Comparison of ENCODE assay signal across 12 cellular contexts in the genomic region with DNA sequence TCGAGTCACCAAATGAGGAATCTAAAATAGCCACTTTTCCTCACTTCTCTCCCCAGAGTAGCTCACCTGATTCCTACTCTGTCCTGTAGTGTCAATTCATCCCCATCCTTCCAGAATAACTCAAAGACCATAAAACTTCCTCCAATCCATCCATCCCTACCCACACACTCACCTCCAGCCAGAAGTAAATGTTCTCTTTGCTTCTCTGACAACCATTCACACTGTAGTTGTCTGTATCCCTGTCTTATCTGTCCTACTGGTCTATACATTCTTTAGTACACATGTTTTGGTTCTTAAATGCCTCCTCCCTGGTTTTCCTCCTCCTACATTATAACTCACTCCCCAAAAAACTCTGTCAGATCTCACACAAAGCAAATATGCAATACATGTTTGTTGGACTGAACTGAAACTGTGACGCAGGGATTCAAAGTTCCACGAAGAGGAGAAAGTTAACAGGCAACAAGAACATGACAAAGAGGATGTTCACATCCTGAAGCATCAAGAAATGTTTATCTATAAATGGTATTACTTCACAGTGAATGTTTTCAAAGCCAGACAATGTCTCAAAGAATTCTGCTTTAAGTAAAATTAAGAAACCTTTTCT. TPM values are rescaled to one million over a fixed set of nuclear protein-coding genes. Genes with fewer than 3 reads are reported as not detected.
DNase-seq lines count a peak whose midpoint lies in the region; ATAC-seq and TF ChIP-seq lines count a peak whose summit lies in the region.
"Had no signal": no experiment of that assay in that cellular context is flagged by ENCODE, and none has a peak within 500 bp of the region (broad histone marks: within the 10 kb centered on the region; RNA-seq: fewer than 3 reads in every experiment).

No MANE protein-coding gene starts in this region.

- ATAC-seq in activated CD4-positive, CD25-positive, alpha-beta regulatory T cell treated with anti-CD3 and anti-CD28 coated beads, Interleukin-2, amount 50 U/mL, for 24 hours: peak; percentile 2 to 4
- ATAC-seq in T-helper 17 cell: peak; percentile 19
- peak; percentile 48 for ATAC-seq in stimulated activated effector memory CD8-positive, alpha-beta T cell treated with anti-CD3 and anti-CD28 coated beads, Interleukin-12 subunit alpha, Interleukin-12 subunit beta, amount 100 ng/mL, for 72 hours
- no peak for ATAC-seq in HG02973 (IDR thresholded peaks at IDR 0.05; ENCODE audit: unreplicated experiment)
- ATAC-seq: GM23338 had no signal

- H3K4me3 Mint-ChIP-seq in T-helper 17 cell (no peak overlapping the region), immature natural killer cell (no peak overlapping the region)
- no peak overlapping the region for H3K4me3 Mint-ChIP-seq in stimulated activated effector memory CD8-positive, alpha-beta T cell treated with anti-CD3 and anti-CD28 coated beads, Interleukin-12 subunit alpha, Interleukin-12 subunit beta, amount 100 ng/mL, for 72 hours
- H3K4me3 Mint-ChIP-seq: GM23338 had no signal

- peaks cover 28% of the 10 kb centered on the region for H3K4me1 Mint-ChIP-seq in T-helper 17 cell
- peaks cover 20% of the 10 kb centered on the region for H3K4me1 Mint-ChIP-seq in stimulated activated effector memory CD8-positive, alpha-beta T cell treated with anti-CD3 and anti-CD28 coated beads, Interleukin-12 subunit alpha, Interleukin-12 subunit beta, amount 100 ng/mL, for 72 hours
- H3K4me1 Mint-ChIP-seq in immature natural killer cell: peaks cover 23 to 30% of the 10 kb centered on the region in 2 donors

- DNase-seq in activated CD4-positive, CD25-positive, alpha-beta regulatory T cell (lab: John Stamatoyannopoulos, UW): no peak
- no peak for DNase-seq in T-helper 17 cell
- peak; percentile 76 to 80 for DNase-seq in foreskin fibroblast
- peak in 1 of 2 donors; percentile 50 for DNase-seq in stimulated activated effector memory CD8-positive, alpha-beta T cell treated with anti-CD3 and anti-CD28 coated beads, Interleukin-12 subunit alpha, Interleukin-12 subunit beta, amount 100 ng/mL, for 72 hours (ENCODE audit: low spot score in 2 of 2)
- DNase-seq in NCI-H1092 (lab: John Stamatoyannopoulos, UW): no peak
- no peak for DNase-seq in immature natural killer cell
- DNase-seq: ACHN, posterior cingulate gyrus, T1000 had no signal

- H3K4me3 ChIP-seq in foreskin fibroblast (ENCODE audit: low read depth in 1 of 2, low read length in 2 of 2): peak overlapping the region in 1 of 2 donors; percentile 9
- H3K4me3 ChIP-seq: GM23338 had no signal

- H3K9me3 Mint-ChIP-seq in stimulated activated effector memory CD8-positive, alpha-beta T cell treated with anti-CD3 and anti-CD28 coated beads, Interleukin-12 subunit alpha, Interleukin-12 subunit beta, amount 100 ng/mL, for 72 hours: no peaks in the 10 kb centered on the region
- no peaks in the 10 kb centered on the region for H3K9me3 Mint-ChIP-seq in immature natural killer cell
- H3K9me3 Mint-ChIP-seq: GM23338 had no signal

- peaks cover 1% of the 10 kb centered on the region for H3K36me3 Mint-ChIP-seq in T-helper 17 cell (ENCODE audit: low read depth)
- peaks cover 1% of the 10 kb centered on the region for H3K36me3 Mint-ChIP-seq in stimulated activated effector memory CD8-positive, alpha-beta T cell treated with anti-CD3 and anti-CD28 coated beads, Interleukin-12 subunit alpha, Interleukin-12 subunit beta, amount 100 ng/mL, for 72 hours
- no peaks in the 10 kb centered on the region for H3K36me3 Mint-ChIP-seq in immature natural killer cell

- H3K27me3 Mint-ChIP-seq in T-helper 17 cell (no peaks in the 10 kb centered on the region), immature natural killer cell (ENCODE audit: low read depth in 3 of 3) (no peaks in the 10 kb centered on the region)

- no peak for TF ChIP-seq CTCF in foreskin fibroblast (IDR thresholded peaks at IDR 0.05; ENCODE audit: low read depth, low read length)

- H3K27ac Mint-ChIP-seq in T-helper 17 cell (no peak overlapping the region), immature natural killer cell (no peak overlapping the region)
- H3K27ac Mint-ChIP-seq in stimulated activated effector memory CD8-positive, alpha-beta T cell treated with anti-CD3 and anti-CD28 coated beads, Interleukin-12 subunit alpha, Interleukin-12 subunit beta, amount 100 ng/mL, for 72 hours: no peak overlapping the region
- H3K27ac Mint-ChIP-seq: GM23338 had no signal

- no peaks in the 10 kb centered on the region for H3K9me3 ChIP-seq in T-helper 17 cell (ENCODE audit: control insufficient read depth, low read length, poor library complexity, severe bottlenecking)

RNA-seq across cellular contexts. Expression of a gene that starts 11.0 kb away (rescaled TPM):
- 100 to 1,000 TPM in 1 of 2 donors, 10 to 100 TPM in 1; 97.6 to 136 TPM for total RNA-seq in T-helper 17 cell
- 10 to 100 TPM in 1 of 3 donors, 1 to 10 TPM in 2; 3.5 to 16.7 (median 5.2) TPM for polyA plus RNA-seq in immature natural killer cell

Comparison
In these comparisons a context has a peak if more than half of its experiments do, and no peak if none do; other contexts are left out.
1. DNase-seq: peak in foreskin fibroblast (2 of 2); none in activated CD4-positive, CD25-positive, alpha-beta regulatory T cell (0 of 4), T-helper 17 cell (0 of 3), NCI-H1092 (single experiment) and immature natural killer cell (0 of 3).